ENCODE assay signal across 1 cellular context in the genomic region with DNA sequence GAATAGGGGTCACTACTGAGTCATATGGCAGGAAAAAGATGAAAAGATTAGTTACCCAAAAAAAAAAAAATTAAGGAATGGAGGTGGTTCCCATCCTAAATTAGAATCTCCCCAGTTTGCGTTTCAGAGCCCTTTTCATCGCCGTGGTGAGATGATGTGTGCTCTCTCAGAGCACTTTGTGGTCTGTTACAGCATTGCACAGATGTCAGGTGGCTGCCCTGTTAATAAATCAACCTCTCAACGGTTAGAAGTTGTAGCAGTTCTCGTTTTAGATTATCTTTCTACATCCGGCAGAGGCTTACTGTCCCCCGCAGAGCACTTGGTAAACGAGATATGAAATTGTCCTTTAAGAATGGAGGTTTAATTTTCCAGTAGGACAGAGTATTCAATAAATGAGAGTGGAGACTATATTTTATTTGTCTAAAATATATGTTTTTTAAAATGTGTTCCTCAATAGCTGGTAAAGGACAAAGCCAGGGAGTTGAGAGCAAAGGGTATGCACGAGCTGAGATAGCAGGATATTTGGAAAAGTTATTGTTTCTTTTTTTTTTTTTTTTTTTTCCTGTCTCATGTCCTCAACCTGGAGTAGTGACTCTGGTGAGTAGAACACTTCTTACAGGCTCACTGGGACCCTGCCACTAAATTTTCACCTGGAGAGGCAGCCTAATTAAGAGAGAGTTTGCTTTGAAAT.
TF ChIP-seq lines count a peak whose summit lies in the region.

No MANE protein-coding gene starts in this region.

TF ChIP-seq in K562, 482 proteins besides CTCF, POLR2A, EP300 and RAD21 (continued from another document and continues in another):
- TF ChIP-seq, protein P1, sequence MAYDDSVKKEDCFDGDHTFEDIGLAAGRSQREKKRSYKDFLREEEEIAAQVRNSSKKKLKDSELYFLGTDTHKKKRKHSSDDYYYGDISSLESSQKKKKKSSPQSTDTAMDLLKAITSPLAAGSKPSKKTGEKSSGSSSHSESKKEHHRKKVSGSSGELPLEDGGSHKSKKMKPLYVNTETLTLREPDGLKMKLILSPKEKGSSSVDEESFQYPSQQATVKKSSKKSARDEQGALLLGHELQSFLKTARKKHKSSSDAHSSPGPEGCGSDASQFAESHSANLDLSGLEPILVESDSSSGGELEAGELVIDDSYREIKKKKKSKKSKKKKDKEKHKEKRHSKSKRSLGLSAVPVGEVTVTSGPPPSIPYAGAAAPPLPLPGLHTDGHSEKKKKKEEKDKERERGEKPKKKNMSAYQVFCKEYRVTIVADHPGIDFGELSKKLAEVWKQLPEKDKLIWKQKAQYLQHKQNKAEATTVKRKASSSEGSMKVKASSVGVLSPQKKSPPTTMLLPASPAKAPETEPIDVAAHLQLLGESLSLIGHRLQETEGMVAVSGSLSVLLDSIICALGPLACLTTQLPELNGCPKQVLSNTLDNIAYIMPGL (CRISPR knock-in tag; IDR thresholded peaks at IDR 0.05) = no peak
- TF ChIP-seq PRPF4 (IDR thresholded peaks at IDR 0.05; ENCODE audit: insufficient read depth, low read depth, low read length, poor library complexity, severe bottlenecking) (no peak), SMARCE1 (IDR thresholded peaks at IDR 0.05) (peak; percentile 97), ZNF174 (CRISPR knock-in tag; IDR thresholded peaks at IDR 0.05) (no peak), ZNF263 (CRISPR knock-in tag; IDR thresholded peaks at IDR 0.05; ENCODE audit: borderline replicate concordance) (no peak), HNRNPK (IDR thresholded peaks at IDR 0.05; ENCODE audit: low read depth, low read length, poor library complexity, severe bottlenecking) (no peak), HMGN3 (IDR thresholded peaks at IDR 0.05; ENCODE audit: borderline replicate concordance, extremely low read depth, insufficient read length, low read depth, low read length) (peak; percentile 46), ZEB2 (IDR thresholded peaks at IDR 0.05) (peak; percentile 88), CCNT2 (IDR thresholded peaks at IDR 0.05; ENCODE audit: borderline replicate concordance, extremely low read depth, insufficient read length, low read depth, low read length) (peak; percentile 78), ZNF436 (CRISPR knock-in tag; IDR thresholded peaks at IDR 0.05) (no peak), CREBBP (IDR thresholded peaks at IDR 0.05; ENCODE audit: low read depth, low read length) (no peak)
- TF ChIP-seq, protein P2, sequence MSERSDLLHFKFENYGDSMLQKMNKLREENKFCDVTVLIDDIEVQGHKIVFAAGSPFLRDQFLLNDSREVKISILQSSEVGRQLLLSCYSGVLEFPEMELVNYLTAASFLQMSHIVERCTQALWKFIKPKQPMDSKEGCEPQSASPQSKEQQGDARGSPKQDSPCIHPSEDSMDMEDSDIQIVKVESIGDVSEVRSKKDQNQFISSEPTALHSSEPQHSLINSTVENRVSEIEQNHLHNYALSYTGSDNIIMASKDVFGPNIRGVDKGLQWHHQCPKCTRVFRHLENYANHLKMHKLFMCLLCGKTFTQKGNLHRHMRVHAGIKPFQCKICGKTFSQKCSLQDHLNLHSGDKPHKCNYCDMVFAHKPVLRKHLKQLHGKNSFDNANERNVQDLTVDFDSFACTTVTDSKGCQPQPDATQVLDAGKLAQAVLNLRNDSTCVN (CRISPR knock-in tag; IDR thresholded peaks at IDR 0.05) = no peak
- TF ChIP-seq, protein P3, sequence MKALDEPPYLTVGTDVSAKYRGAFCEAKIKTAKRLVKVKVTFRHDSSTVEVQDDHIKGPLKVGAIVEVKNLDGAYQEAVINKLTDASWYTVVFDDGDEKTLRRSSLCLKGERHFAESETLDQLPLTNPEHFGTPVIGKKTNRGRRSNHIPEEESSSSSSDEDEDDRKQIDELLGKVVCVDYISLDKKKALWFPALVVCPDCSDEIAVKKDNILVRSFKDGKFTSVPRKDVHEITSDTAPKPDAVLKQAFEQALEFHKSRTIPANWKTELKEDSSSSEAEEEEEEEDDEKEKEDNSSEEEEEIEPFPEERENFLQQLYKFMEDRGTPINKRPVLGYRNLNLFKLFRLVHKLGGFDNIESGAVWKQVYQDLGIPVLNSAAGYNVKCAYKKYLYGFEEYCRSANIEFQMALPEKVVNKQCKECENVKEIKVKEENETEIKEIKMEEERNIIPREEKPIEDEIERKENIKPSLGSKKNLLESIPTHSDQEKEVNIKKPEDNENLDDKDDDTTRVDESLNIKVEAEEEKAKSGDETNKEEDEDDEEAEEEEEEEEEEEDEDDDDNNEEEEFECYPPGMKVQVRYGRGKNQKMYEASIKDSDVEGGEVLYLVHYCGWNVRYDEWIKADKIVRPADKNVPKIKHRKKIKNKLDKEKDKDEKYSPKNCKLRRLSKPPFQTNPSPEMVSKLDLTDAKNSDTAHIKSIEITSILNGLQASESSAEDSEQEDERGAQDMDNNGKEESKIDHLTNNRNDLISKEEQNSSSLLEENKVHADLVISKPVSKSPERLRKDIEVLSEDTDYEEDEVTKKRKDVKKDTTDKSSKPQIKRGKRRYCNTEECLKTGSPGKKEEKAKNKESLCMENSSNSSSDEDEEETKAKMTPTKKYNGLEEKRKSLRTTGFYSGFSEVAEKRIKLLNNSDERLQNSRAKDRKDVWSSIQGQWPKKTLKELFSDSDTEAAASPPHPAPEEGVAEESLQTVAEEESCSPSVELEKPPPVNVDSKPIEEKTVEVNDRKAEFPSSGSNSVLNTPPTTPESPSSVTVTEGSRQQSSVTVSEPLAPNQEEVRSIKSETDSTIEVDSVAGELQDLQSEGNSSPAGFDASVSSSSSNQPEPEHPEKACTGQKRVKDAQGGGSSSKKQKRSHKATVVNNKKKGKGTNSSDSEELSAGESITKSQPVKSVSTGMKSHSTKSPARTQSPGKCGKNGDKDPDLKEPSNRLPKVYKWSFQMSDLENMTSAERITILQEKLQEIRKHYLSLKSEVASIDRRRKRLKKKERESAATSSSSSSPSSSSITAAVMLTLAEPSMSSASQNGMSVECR (CRISPR knock-in tag; IDR thresholded peaks at IDR 0.05) = no peak
- TF ChIP-seq, protein P4, sequence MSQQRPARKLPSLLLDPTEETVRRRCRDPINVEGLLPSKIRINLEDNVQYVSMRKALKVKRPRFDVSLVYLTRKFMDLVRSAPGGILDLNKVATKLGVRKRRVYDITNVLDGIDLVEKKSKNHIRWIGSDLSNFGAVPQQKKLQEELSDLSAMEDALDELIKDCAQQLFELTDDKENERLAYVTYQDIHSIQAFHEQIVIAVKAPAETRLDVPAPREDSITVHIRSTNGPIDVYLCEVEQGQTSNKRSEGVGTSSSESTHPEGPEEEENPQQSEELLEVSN (IDR thresholded peaks at IDR 0.05; ENCODE audit: borderline replicate concordance in 1 of 2, extremely low read depth in 1 of 2, insufficient read depth in 1 of 2, insufficient read length in 1 of 2, low read depth in 1 of 2, low read length in 1 of 2, poor library complexity in 1 of 2, severe bottlenecking in 1 of 2) = no peak
- TF ChIP-seq, protein P5, sequence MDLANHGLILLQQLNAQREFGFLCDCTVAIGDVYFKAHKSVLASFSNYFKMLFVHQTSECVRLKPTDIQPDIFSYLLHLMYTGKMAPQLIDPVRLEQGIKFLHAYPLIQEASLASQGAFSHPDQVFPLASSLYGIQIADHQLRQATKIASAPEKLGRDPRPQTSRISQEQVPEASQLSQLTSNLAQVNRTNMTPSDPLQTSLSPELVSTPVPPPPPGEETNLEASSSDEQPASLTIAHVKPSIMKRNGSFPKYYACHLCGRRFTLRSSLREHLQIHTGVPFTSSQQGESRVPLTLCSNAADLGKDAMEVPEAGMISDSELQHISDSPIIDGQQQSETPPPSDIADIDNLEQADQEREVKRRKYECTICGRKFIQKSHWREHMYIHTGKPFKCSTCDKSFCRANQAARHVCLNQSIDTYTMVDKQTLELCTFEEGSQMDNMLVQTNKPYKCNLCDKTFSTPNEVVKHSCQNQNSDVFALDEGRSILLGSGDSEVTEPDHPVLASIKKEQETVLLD (IDR thresholded peaks at IDR 0.05) = peak; percentile 76; the same call in 1 of the 2 replicates
- TF ChIP-seq, protein P6, sequence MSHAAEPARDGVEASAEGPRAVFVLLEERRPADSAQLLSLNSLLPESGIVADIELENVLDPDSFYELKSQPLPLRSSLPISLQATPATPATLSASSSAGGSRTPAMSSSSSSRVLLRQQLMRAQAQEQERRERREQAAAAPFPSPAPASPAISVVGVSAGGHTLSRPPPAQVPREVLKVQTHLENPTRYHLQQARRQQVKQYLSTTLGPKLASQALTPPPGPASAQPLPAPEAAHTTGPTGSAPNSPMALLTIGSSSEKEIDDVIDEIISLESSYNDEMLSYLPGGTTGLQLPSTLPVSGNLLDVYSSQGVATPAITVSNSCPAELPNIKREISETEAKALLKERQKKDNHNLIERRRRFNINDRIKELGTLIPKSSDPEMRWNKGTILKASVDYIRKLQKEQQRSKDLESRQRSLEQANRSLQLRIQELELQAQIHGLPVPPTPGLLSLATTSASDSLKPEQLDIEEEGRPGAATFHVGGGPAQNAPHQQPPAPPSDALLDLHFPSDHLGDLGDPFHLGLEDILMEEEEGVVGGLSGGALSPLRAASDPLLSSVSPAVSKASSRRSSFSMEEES (CRISPR knock-in tag; IDR thresholded peaks at IDR 0.05) = no peak
- TF ChIP-seq, protein P7, sequence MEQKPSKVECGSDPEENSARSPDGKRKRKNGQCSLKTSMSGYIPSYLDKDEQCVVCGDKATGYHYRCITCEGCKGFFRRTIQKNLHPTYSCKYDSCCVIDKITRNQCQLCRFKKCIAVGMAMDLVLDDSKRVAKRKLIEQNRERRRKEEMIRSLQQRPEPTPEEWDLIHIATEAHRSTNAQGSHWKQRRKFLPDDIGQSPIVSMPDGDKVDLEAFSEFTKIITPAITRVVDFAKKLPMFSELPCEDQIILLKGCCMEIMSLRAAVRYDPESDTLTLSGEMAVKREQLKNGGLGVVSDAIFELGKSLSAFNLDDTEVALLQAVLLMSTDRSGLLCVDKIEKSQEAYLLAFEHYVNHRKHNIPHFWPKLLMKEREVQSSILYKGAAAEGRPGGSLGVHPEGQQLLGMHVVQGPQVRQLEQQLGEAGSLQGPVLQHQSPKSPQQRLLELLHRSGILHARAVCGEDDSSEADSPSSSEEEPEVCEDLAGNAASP (IDR thresholded peaks at IDR 0.05) = no peak
- TF ChIP-seq, protein P8, sequence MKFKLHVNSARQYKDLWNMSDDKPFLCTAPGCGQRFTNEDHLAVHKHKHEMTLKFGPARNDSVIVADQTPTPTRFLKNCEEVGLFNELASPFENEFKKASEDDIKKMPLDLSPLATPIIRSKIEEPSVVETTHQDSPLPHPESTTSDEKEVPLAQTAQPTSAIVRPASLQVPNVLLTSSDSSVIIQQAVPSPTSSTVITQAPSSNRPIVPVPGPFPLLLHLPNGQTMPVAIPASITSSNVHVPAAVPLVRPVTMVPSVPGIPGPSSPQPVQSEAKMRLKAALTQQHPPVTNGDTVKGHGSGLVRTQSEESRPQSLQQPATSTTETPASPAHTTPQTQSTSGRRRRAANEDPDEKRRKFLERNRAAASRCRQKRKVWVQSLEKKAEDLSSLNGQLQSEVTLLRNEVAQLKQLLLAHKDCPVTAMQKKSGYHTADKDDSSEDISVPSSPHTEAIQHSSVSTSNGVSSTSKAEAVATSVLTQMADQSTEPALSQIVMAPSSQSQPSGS (CRISPR knock-in tag; IDR thresholded peaks at IDR 0.05) = no peak
